In the genomic region with DNA sequence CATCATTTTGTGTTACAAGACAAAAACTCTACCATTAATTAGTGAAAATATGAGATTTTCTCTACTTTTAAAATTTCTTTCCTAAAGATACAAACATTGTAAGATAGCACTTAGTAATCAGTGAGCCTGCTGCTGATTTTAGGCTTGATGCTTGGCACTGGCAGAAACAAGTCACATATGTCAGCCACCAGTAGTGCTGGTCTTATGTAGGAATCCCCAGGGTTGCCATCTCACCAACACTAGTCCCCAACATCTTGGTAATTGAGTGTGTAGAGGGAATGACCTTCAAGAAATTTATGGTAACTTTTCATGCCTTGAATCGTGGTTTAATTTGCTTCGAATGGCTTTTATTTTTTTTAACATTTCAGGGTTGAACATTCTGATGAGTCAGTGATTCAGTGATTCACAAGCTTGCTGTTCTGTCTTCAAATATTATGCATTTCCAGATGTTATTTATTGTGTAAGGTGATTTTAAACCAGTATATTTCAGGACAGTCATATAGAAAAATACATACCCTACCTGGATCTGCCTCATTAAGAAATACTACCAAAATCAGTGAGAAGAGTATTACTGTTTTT, we compare ENCODE assay signal across 11 cellular contexts. TPM values are rescaled to one million over a fixed set of nuclear protein-coding genes. Genes with fewer than 3 reads are reported as not detected.
DNase-seq lines count a peak whose midpoint lies in the region; ATAC-seq and TF ChIP-seq lines count a peak whose summit lies in the region.
"Had no signal": no experiment of that assay in that cellular context is flagged by ENCODE, and none has a peak within 500 bp of the region (broad histone marks: within the 10 kb centered on the region; RNA-seq: fewer than 3 reads in every experiment).

No MANE protein-coding gene starts in this region.

- H3K27me3 ChIP-seq in vagina (no peaks in the 10 kb centered on the region), BE2C (no peaks in the 10 kb centered on the region)

- TF ChIP-seq POLR2A in vagina (IDR thresholded peaks at IDR 0.05): no peak

- peak overlapping the region; percentile 75 for H3K27ac ChIP-seq in vagina
- H3K27ac ChIP-seq: C4-2B had no signal

- peaks cover 19 to 26% of the 10 kb centered on the region in 2 donors for H3K4me1 Mint-ChIP-seq in natural killer cell treated with Interleukin-12 subunit alpha and Interleukin-12 subunit beta and Interleukin-15 and Interleukin-18, amount 100 ng/mL, for 72 hours (ENCODE audit: low read depth in 2 of 2)
- H3K4me1 Mint-ChIP-seq in natural killer cell: peaks cover 10 to 16% of the 10 kb centered on the region in 2 donors

- intact Hi-C loops in natural killer cell (cut with micrococcal nuclease): loop anchor here (5.0 to 10.0 kb wide), 3 partner anchors 518 to 891 kb away; a partner anchor contains a TSS
- intact Hi-C loops in vagina (cut with DNase I): no loop called here

- DNase-seq in natural killer cell treated with Interleukin-12 subunit alpha and Interleukin-12 subunit beta and Interleukin-15 and Interleukin-18, amount 100 ng/mL, for 72 hours (ENCODE audit: low spot score): no peak
- DNase-seq in natural killer cell: no peak
- peak; percentile 46 for DNase-seq in astrocyte of the hippocampus (ENCODE audit: low read depth, low spot score)
- peak; percentile 78 for DNase-seq in iris pigment epithelial cell (ENCODE audit: low read depth)
- DNase-seq in vagina (ENCODE audit: extremely low spot score in 2 of 2): no peak
- no peak for DNase-seq in NCI-H2171 (lab: John Stamatoyannopoulos, UW)
- DNase-seq in BE2C: no peak
- DNase-seq: erythroblast had no signal

- H3K4me3 ChIP-seq in vagina (no peak overlapping the region), BE2C (ENCODE audit: low read depth, low read length) (no peak overlapping the region)

- H3K9me3 ChIP-seq in vagina (no peaks in the 10 kb centered on the region), BE2C (no peaks in the 10 kb centered on the region)

- peaks cover 0 to 36% of the 10 kb centered on the region in 2 donors for H3K36me3 ChIP-seq in vagina
- H3K36me3 ChIP-seq in BE2C: peaks cover 4% of the 10 kb centered on the region

- peaks cover 23% of the 10 kb centered on the region for H3K4me1 ChIP-seq in vagina
- no peaks in the 10 kb centered on the region for H3K4me1 ChIP-seq in BE2C

- H3K9me3 Mint-ChIP-seq in natural killer cell treated with Interleukin-12 subunit alpha and Interleukin-12 subunit beta and Interleukin-15 and Interleukin-18, amount 100 ng/mL, for 72 hours: no peaks in the 10 kb centered on the region
- no peaks in the 10 kb centered on the region for H3K9me3 Mint-ChIP-seq in natural killer cell

- H3K4me3 Mint-ChIP-seq in natural killer cell treated with Interleukin-12 subunit alpha and Interleukin-12 subunit beta and Interleukin-15 and Interleukin-18, amount 100 ng/mL, for 72 hours: peak overlapping the region; percentile 70
- H3K4me3 Mint-ChIP-seq in natural killer cell: no peak overlapping the region

- H3K27me3 Mint-ChIP-seq in natural killer cell treated with Interleukin-12 subunit alpha and Interleukin-12 subunit beta and Interleukin-15 and Interleukin-18, amount 100 ng/mL, for 72 hours: no peaks in the 10 kb centered on the region
- no peaks in the 10 kb centered on the region for H3K27me3 Mint-ChIP-seq in natural killer cell (ENCODE audit: low read depth in 2 of 2)

- peaks cover 15% of the 10 kb centered on the region for H3K36me3 Mint-ChIP-seq in natural killer cell treated with Interleukin-12 subunit alpha and Interleukin-12 subunit beta and Interleukin-15 and Interleukin-18, amount 100 ng/mL, for 72 hours
- H3K36me3 Mint-ChIP-seq in natural killer cell: peaks cover 20% of the 10 kb centered on the region

- TF ChIP-seq CTCF in natural killer cell (IDR thresholded peaks at IDR 0.05) (no peak), vagina (IDR thresholded peaks at IDR 0.05) (no peak), BE2C (IDR thresholded peaks at IDR 0.05; ENCODE audit: low read depth, low read length) (no peak)

- peak overlapping the region; percentile 79 to 86 for H3K27ac Mint-ChIP-seq in natural killer cell treated with Interleukin-12 subunit alpha and Interleukin-12 subunit beta and Interleukin-15 and Interleukin-18, amount 100 ng/mL, for 72 hours
- H3K27ac Mint-ChIP-seq in natural killer cell: peak overlapping the region in 1 of 2 donors; percentile 83

- ATAC-seq in natural killer cell treated with Interleukin-12 subunit alpha and Interleukin-12 subunit beta and Interleukin-15 and Interleukin-18, amount 100 ng/mL, for 72 hours: no peak
- ATAC-seq in natural killer cell (no peak), HG02981 (IDR thresholded peaks at IDR 0.05; ENCODE audit: unreplicated experiment) (no peak)

RNA-seq across cellular contexts. Expression of a gene that starts 11.9 kb away (rescaled TPM):
- total RNA-seq in natural killer cell treated with Interleukin-12 subunit alpha and Interleukin-12 subunit beta and Interleukin-15 and Interleukin-18, amount 100 ng/mL, for 72 hours: 10 to 100 TPM; 22.1 to 26.1 TPM
- total RNA-seq in natural killer cell: 10 to 100 TPM; 16.3 to 25.8 (median 20.9) TPM
- total RNA-seq in vagina: 31.9 TPM
- polyA plus RNA-seq in BE2C (2012; ENCODE audit: insufficient read depth, insufficient read length, low read depth): 12.8 TPM

RNA-seq across cellular contexts. Expression of a gene that starts 45.7 kb away (rescaled TPM):
- not detected for total RNA-seq in natural killer cell treated with Interleukin-12 subunit alpha and Interleukin-12 subunit beta and Interleukin-15 and Interleukin-18, amount 100 ng/mL, for 72 hours
- total RNA-seq in natural killer cell: not detected
- total RNA-seq in vagina: not detected
- not detected for polyA plus RNA-seq in BE2C (2012; ENCODE audit: insufficient read depth, insufficient read length, low read depth)
- total RNA-seq: mononuclear cell had no signal

Comparison
In these comparisons a context has a peak if more than half of its experiments do, and no peak if none do; other contexts are left out.
1. DNase-seq: peak in astrocyte of the hippocampus (single experiment) and iris pigment epithelial cell (single experiment); none in natural killer cell treated with Interleukin-12 subunit alpha and Interleukin-12 subunit beta and Interleukin-15 and Interleukin-18, amount 100 ng/mL, for 72 hours (single experiment), natural killer cell (single experiment), vagina (0 of 2), NCI-H2171 (single experiment) and BE2C (single experiment).